ENCODE assay signal across 27 cellular contexts in genomic region chr20:63792866-63793265, GRCh38. TPM values are rescaled to one million over a fixed set of nuclear protein-coding genes. Genes with fewer than 3 reads are reported as not detected.
DNase-seq lines count a peak whose midpoint lies in the region; ATAC-seq and TF ChIP-seq lines count a peak whose summit lies in the region.
"Had no signal": no experiment of that assay in that cellular context is flagged by ENCODE, and none has a peak within 500 bp of the region (broad histone marks: within the 10 kb centered on the region; RNA-seq: fewer than 3 reads in every experiment).

No MANE protein-coding gene starts in this region.

- no peak overlapping the region for H2AFZ ChIP-seq in osteoblast (ENCODE audit: low read length)
- H2AFZ ChIP-seq: GM23338 had no signal

- CTCF ChIA-PET in GM10248 (lab: Yijun Ruan, JAX): interaction anchor here (0.8 kb wide), 1 partner anchor 296 kb away, joined by 3 read pairs; no protein-coding TSS in a partner anchor

- peaks cover 0 to 3% of the 10 kb centered on the region in 2 donors for H3K4me1 Mint-ChIP-seq in natural killer cell treated with Interleukin-12 subunit alpha and Interleukin-12 subunit beta and Interleukin-15 and Interleukin-18, amount 100 ng/mL, for 72 hours (ENCODE audit: low read depth in 2 of 2)
- H3K4me1 Mint-ChIP-seq in natural killer cell (no peaks in the 10 kb centered on the region), glutamatergic neuron (ENCODE audit: low read depth, unreplicated experiment) (peaks cover 21% of the 10 kb centered on the region)

- no peak overlapping the region for H3K27ac Mint-ChIP-seq in natural killer cell treated with Interleukin-12 subunit alpha and Interleukin-12 subunit beta and Interleukin-15 and Interleukin-18, amount 100 ng/mL, for 72 hours
- H3K27ac Mint-ChIP-seq in natural killer cell (no peak overlapping the region), glutamatergic neuron (ENCODE audit: unreplicated experiment) (peak overlapping the region; percentile 43)
- H3K27ac Mint-ChIP-seq: GM23338 had no signal

- no peak for ATAC-seq in natural killer cell treated with Interleukin-12 subunit alpha and Interleukin-12 subunit beta and Interleukin-15 and Interleukin-18, amount 100 ng/mL, for 72 hours
- no peak for ATAC-seq in natural killer cell
- ATAC-seq: A549, GM23338, HCT116, PC-3 had no signal

- no peaks in the 10 kb centered on the region for H3K36me3 Mint-ChIP-seq in natural killer cell treated with Interleukin-12 subunit alpha and Interleukin-12 subunit beta and Interleukin-15 and Interleukin-18, amount 100 ng/mL, for 72 hours
- H3K36me3 Mint-ChIP-seq in natural killer cell (no peaks in the 10 kb centered on the region), glutamatergic neuron (ENCODE audit: unreplicated experiment) (no peaks in the 10 kb centered on the region)
- H3K36me3 Mint-ChIP-seq: CD4-positive, alpha-beta memory T cell had no signal

- POLR2A ChIA-PET in GM10248 (lab: Yijun Ruan, JAX): no interaction called here

- no peaks in the 10 kb centered on the region for H3K9me3 ChIP-seq in osteoblast (ENCODE audit: low read depth, low read length)
- H3K9me3 ChIP-seq: A549 had no signal

- DNase-seq in natural killer cell treated with Interleukin-12 subunit alpha and Interleukin-12 subunit beta and Interleukin-15 and Interleukin-18, amount 100 ng/mL, for 72 hours (ENCODE audit: low spot score): peak; percentile 29
- DNase-seq in natural killer cell (no peak), glutamatergic neuron (no peak), osteoblast (ENCODE audit: insufficient read length, low spot score, missing footprints) (peak; percentile 86), SIG-M5 treated with dmso at 0.1 percent for 504 hours (lab: John Stamatoyannopoulos, UW; ENCODE audit: unreplicated experiment) (no peak), midbrain (lab: John Stamatoyannopoulos, UW) (no peak), GM10248 (ENCODE audit: extremely low spot score) (no peak)
- DNase-seq: AML-193; C1 segment of cervical spinal cord; CD4-positive, alpha-beta memory T cell; COR-L47; DMS53; Karpas-422; MV-4-11; NCI-H1105; NCI-H1436 treated with DMSO at 0.1 percent for 48 hours; NCI-H187 treated with DMSO at 0.1 percent for 48 hours; NCI-H2171 treated with DMSO at 0.1 percent for 48 hours; NCI-H446; NCI-H524 treated with DMSO at 0.1 percent for 48 hours; NCI-H774; PC-3; SHP77 had no signal

- no peaks in the 10 kb centered on the region for H3K4me1 ChIP-seq in osteoblast (ENCODE audit: insufficient read depth, low read length)
- H3K4me1 ChIP-seq: A549 had no signal

- peaks cover 0 to 3% of the 10 kb centered on the region in 2 donors for H3K27me3 Mint-ChIP-seq in natural killer cell treated with Interleukin-12 subunit alpha and Interleukin-12 subunit beta and Interleukin-15 and Interleukin-18, amount 100 ng/mL, for 72 hours
- H3K27me3 Mint-ChIP-seq in natural killer cell (ENCODE audit: low read depth in 2 of 2) (peaks cover 0 to 2% of the 10 kb centered on the region in 2 donors), glutamatergic neuron (ENCODE audit: unreplicated experiment) (peaks cover 9% of the 10 kb centered on the region)

- intact Hi-C loops in natural killer cell (cut with micrococcal nuclease): no loop called here

- no peaks in the 10 kb centered on the region for H3K36me3 ChIP-seq in osteoblast (ENCODE audit: insufficient read depth, low read length)

- no peaks in the 10 kb centered on the region for H3K79me2 ChIP-seq in osteoblast (ENCODE audit: insufficient read depth, low read length)

- H3K4me3 ChIP-seq in osteoblast (ENCODE audit: insufficient read depth, low read length): no peak overlapping the region
- H3K4me3 ChIP-seq: A549, GM23338 had no signal

- TF ChIP-seq CTCF in natural killer cell (IDR thresholded peaks at IDR 0.05): no peak
- no peak for TF ChIP-seq CTCF in glutamatergic neuron (IDR thresholded peaks at IDR 0.05; ENCODE audit: partially characterized antibody, unreplicated experiment)
- no peak for TF ChIP-seq CTCF in osteoblast (IDR thresholded peaks at IDR 0.05; ENCODE audit: extremely low read depth, low read depth, low read length)
- no peak for TF ChIP-seq CTCF in GM10248 (IDR thresholded peaks at IDR 0.05; ENCODE audit: control extremely low read depth, extremely low read depth, low read depth, missing control alignments)

- no peak overlapping the region for H3K4me3 Mint-ChIP-seq in natural killer cell treated with Interleukin-12 subunit alpha and Interleukin-12 subunit beta and Interleukin-15 and Interleukin-18, amount 100 ng/mL, for 72 hours
- H3K4me3 Mint-ChIP-seq in natural killer cell: no peak overlapping the region
- H3K4me3 Mint-ChIP-seq in glutamatergic neuron (ENCODE audit: unreplicated experiment): no peak overlapping the region
- H3K4me3 Mint-ChIP-seq: CD4-positive, alpha-beta memory T cell; GM23338 had no signal

- H3K27ac ChIP-seq in osteoblast (ENCODE audit: low read depth, low read length): no peak overlapping the region
- H3K27ac ChIP-seq: A549, HL-60 had no signal

- H3K27me3 ChIP-seq in osteoblast (ENCODE audit: insufficient read depth, low read length): no peaks in the 10 kb centered on the region

- no peaks in the 10 kb centered on the region for H3K9me3 Mint-ChIP-seq in natural killer cell treated with Interleukin-12 subunit alpha and Interleukin-12 subunit beta and Interleukin-15 and Interleukin-18, amount 100 ng/mL, for 72 hours
- H3K9me3 Mint-ChIP-seq in natural killer cell: no peaks in the 10 kb centered on the region
- H3K9me3 Mint-ChIP-seq in glutamatergic neuron (ENCODE audit: unreplicated experiment): peaks cover 7% of the 10 kb centered on the region
- H3K9me3 Mint-ChIP-seq: CD4-positive, alpha-beta memory T cell; GM23338 had no signal

- no peak overlapping the region for H3K4me2 ChIP-seq in osteoblast (ENCODE audit: insufficient read depth, low read length)
- H3K4me2 ChIP-seq: A549, GM23338 had no signal

- no peaks in the 10 kb centered on the region for H4K20me1 ChIP-seq in osteoblast (ENCODE audit: insufficient read depth, low read length)

RNA-seq across cellular contexts. Expression of gene ZBTB46, which starts 38.2 kb away (rescaled TPM):
- 1 to 10 TPM in 1 of 2 donors, under 1 TPM in 1; 0.25 to 1.2 TPM for total RNA-seq in natural killer cell treated with Interleukin-12 subunit alpha and Interleukin-12 subunit beta and Interleukin-15 and Interleukin-18, amount 100 ng/mL, for 72 hours
- total RNA-seq in natural killer cell (1 to 10 TPM; 1.1 TPM), glutamatergic neuron (ENCODE audit: unreplicated experiment) (94.4 TPM), osteoblast (under 0.01 and 0.36 TPM in 2 replicates)

RNA-seq across cellular contexts. Expression of gene SLC2A4RG, which starts 53.3 kb away (rescaled TPM):
- 10 to 100 TPM; 21.0 to 31.1 TPM for total RNA-seq in natural killer cell treated with Interleukin-12 subunit alpha and Interleukin-12 subunit beta and Interleukin-15 and Interleukin-18, amount 100 ng/mL, for 72 hours
- total RNA-seq in natural killer cell (100 to 1,000 TPM in 1 of 3 donors, 10 to 100 TPM in 2; 90.4 to 100 (median 95.5) TPM), glutamatergic neuron (ENCODE audit: unreplicated experiment) (47.9 TPM), osteoblast (27.5 and 29.5 TPM in 2 replicates)

RNA-seq across cellular contexts. Expression of gene LIME1, which starts 56.4 kb away (rescaled TPM):
- total RNA-seq in natural killer cell treated with Interleukin-12 subunit alpha and Interleukin-12 subunit beta and Interleukin-15 and Interleukin-18, amount 100 ng/mL, for 72 hours: 10 to 100 TPM in 1 of 2 donors, 1 to 10 TPM in 1; 9.3 to 15.7 TPM
- total RNA-seq in natural killer cell: 10 to 100 TPM; 86.5 to 94.4 (median 91.7) TPM
- total RNA-seq in glutamatergic neuron (ENCODE audit: unreplicated experiment): 16.6 TPM
- total RNA-seq in osteoblast: 1.8 and 2.9 TPM in 2 replicates

Comparison
In these comparisons a context has a peak if more than half of its experiments do, and no peak if none do; other contexts are left out.
1. DNase-seq: peak in natural killer cell treated with Interleukin-12 subunit alpha and Interleukin-12 subunit beta and Interleukin-15 and Interleukin-18, amount 100 ng/mL, for 72 hours (single experiment) and osteoblast (single experiment); none in natural killer cell (single experiment), glutamatergic neuron (single experiment), SIG-M5 treated with dmso at 0.1 percent for 504 hours (single experiment), midbrain (single experiment) and GM10248 (single experiment).
2. RNA of gene ZBTB46, which starts 38.2 kb away (total RNA-seq): 94.4 TPM in glutamatergic neuron (single experiment); 0.25 to 1.2 TPM in natural killer cell treated with Interleukin-12 subunit alpha and Interleukin-12 subunit beta and Interleukin-15 and Interleukin-18, amount 100 ng/mL, for 72 hours, 1.1 TPM in natural killer cell and under 0.01 to 0.36 TPM in osteoblast; every median in the first group is over 10 times any median in the second.